9 cellular contexts compared by ENCODE assay signal in the genomic region with DNA sequence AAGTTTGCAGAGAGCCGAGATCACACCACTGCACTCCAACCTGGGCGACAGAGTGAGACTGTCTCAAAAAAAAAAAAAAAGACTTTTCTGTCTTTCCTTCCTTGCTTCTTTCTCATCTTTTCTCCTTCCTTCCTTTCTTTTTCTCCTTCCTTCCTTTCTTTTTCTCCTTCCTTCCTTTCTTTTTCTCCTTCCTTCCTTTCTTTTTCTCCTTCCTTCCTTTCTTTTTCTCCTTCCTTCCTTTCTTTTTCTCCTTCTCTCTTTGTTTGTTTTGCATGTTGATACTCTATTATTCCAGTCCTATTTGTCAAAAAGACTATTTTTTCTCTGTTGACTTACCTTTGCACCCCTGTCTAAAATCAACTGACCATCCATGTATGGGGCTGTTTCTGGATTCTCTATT. TPM values are rescaled to one million over a fixed set of nuclear protein-coding genes. Genes with fewer than 3 reads are reported as not detected.
DNase-seq lines count a peak whose midpoint lies in the region; ATAC-seq, FAIRE-seq and TF ChIP-seq lines count a peak whose summit lies in the region.
"Not testable (repeated sequence)": the region's sequence is repeated elsewhere in the genome, so short reads cannot be mapped to it uniquely, and the experiment has no call there.
"Had no signal": no experiment of that assay in that cellular context is flagged by ENCODE, and none has a peak within 500 bp of the region (broad histone marks: within the 10 kb centered on the region; RNA-seq: fewer than 3 reads in every experiment).

No MANE protein-coding gene starts in this region.

- CTCF ChIA-PET in HEK293 (lab: Yijun Ruan, JAX); K562 (lab: Yijun Ruan, JAX; ENCODE audit: low intra/inter-chr PET ratio): not testable (repeated sequence)

- not testable (repeated sequence) for DNase-seq in T-helper 17 cell; K562 (ENCODE audit: extremely low read depth in 1 of 4, low spot score in 3 of 4); chondrocyte (ENCODE audit: low spot score); nephron progenitor cell

- peak overlapping the region; percentile 59 for H3K4me3 Mint-ChIP-seq in T-helper 17 cell
- not testable (repeated sequence) for H3K4me3 Mint-ChIP-seq in chondrocyte (ENCODE audit: unreplicated experiment)
- peak overlapping the region; percentile 6 for H3K4me3 Mint-ChIP-seq in nephron progenitor cell

- not testable (repeated sequence) for FAIRE-seq in K562 (lab: Jason Lieb, UNC)

- not testable (repeated sequence) for H3K4me2 ChIP-seq in K562 (ENCODE audit: insufficient read depth, low read length)

- not testable (repeated sequence) for H3K9ac ChIP-seq in K562 (ENCODE audit: insufficient read depth in 1 of 2, low read depth in 2 of 2, low read length in 2 of 2)

- not testable (repeated sequence) for H4K20me1 ChIP-seq in K562 (replicated peaks; ENCODE audit: control insufficient read depth, insufficient read depth, low read length)

- intact Hi-C loops in K562 (cut with micrococcal nuclease): not testable (repeated sequence)

- not testable (repeated sequence) for H3K4me1 Mint-ChIP-seq in T-helper 17 cell
- peaks cover 62% of the 10 kb centered on the region for H3K4me1 Mint-ChIP-seq in chondrocyte (ENCODE audit: low read depth)
- H3K4me1 Mint-ChIP-seq in nephron progenitor cell: peaks cover 54% of the 10 kb centered on the region

- H3K4me1 ChIP-seq in HEK293 (ENCODE audit: control insufficient read depth, insufficient read depth, low read length); K562 (replicated peaks in 1 of 2; ENCODE audit: control insufficient read depth in 2 of 2, insufficient read depth in 2 of 2, low read length in 2 of 2): not testable (repeated sequence)

- not testable (repeated sequence) for H3K27ac Mint-ChIP-seq in T-helper 17 cell, nephron progenitor cell
- H3K27ac Mint-ChIP-seq in chondrocyte (ENCODE audit: unreplicated experiment): peak overlapping the region; percentile 37

- ATAC-seq in T-helper 17 cell, K562: not testable (repeated sequence)

- peaks cover 27% of the 10 kb centered on the region for H3K27me3 Mint-ChIP-seq in T-helper 17 cell
- H3K27me3 Mint-ChIP-seq in chondrocyte (ENCODE audit: low read depth); nephron progenitor cell (ENCODE audit: low read depth, poor library complexity): not testable (repeated sequence)

- not testable (repeated sequence) for H3K27ac ChIP-seq in HEK293 (ENCODE audit: extremely low read depth, low read depth, low read length); K562 (ENCODE audit: extremely low read depth, low read depth, low read length)
- H3K27ac ChIP-seq in VCaP: peak overlapping the region; percentile 94

- not testable (repeated sequence) for H3K79me2 ChIP-seq in K562 (ENCODE audit: control insufficient read depth, insufficient read depth, low read length)

- in situ Hi-C loops in K562 (cut with MboI): not testable (repeated sequence)

- TF ChIP-seq RAD21 in K562 (CRISPR knock-in tag; conservative IDR thresholded peaks at IDR 0.05 in 1 of 2, IDR thresholded peaks at IDR 0.05 in 1 of 2): not testable (repeated sequence)

- H3K27me3 ChIP-seq in K562 (ENCODE audit: control insufficient read depth in 2 of 2, insufficient read depth in 2 of 2, low read length in 2 of 2): peaks cover 52 to 84% of the 10 kb centered on the region in 2 experiments

- H3K9me3 ChIP-seq in HEK293 (ENCODE audit: control insufficient read depth, insufficient read depth, low read depth, low read length); T-helper 17 cell (ENCODE audit: control insufficient read depth, low read length, poor library complexity, severe bottlenecking); K562 (replicated peaks; ENCODE audit: control insufficient read depth, insufficient read depth, low read depth, low read length): not testable (repeated sequence)

- not testable (repeated sequence) for H2AFZ ChIP-seq in K562 (ENCODE audit: low read depth, low read length)

- not testable (repeated sequence) for H3K4me3 ChIP-seq in HEK293 (ENCODE audit: low read depth, low read length); K562

- POLR2A ChIA-PET in HEK293 (lab: Yijun Ruan, JAX); K562 (lab: Yijun Ruan, JAX): not testable (repeated sequence)

- not testable (repeated sequence) for TF ChIP-seq EP300 in K562 (IDR thresholded peaks at IDR 0.05; ENCODE audit: low read length)

- not testable (repeated sequence) for H3K36me3 ChIP-seq in HEK293 (ENCODE audit: control insufficient read depth in 2 of 2, insufficient read depth in 1 of 2, low read length in 2 of 2); K562 (ENCODE audit: control insufficient read depth, insufficient read depth, low read length)

- H3K36me3 Mint-ChIP-seq in T-helper 17 cell (ENCODE audit: low read depth); chondrocyte (ENCODE audit: low read depth); nephron progenitor cell (ENCODE audit: low read depth): not testable (repeated sequence)

- H3K9me1 ChIP-seq in K562 (ENCODE audit: control insufficient read depth, insufficient read depth, low read length): not testable (repeated sequence)

- WGBS in K562 (ENCODE audit: insufficient coverage, low coverage, missing lambda C conversion rate): 7% methylated on average over 2 of the region's 2 CpGs

- not testable (repeated sequence) for TF ChIP-seq CTCF in HEK293 (tag by site-specific recombination; IDR thresholded peaks at IDR 0.05); VCaP (conservative IDR thresholded peaks at IDR 0.05); K562 (IDR thresholded peaks at IDR 0.05 in 2 of 3, conservative IDR thresholded peaks at IDR 0.05 in 1 of 3; ENCODE audit: insufficient read depth in 2 of 3, low read depth in 1 of 3, low read length in 3 of 3); chondrocyte (IDR thresholded peaks at IDR 0.05); nephron progenitor cell (IDR thresholded peaks at IDR 0.05)

- H3K9me3 Mint-ChIP-seq in chondrocyte (ENCODE audit: low read depth); nephron progenitor cell: not testable (repeated sequence)

- not testable (repeated sequence) for TF ChIP-seq POLR2A in K562 (conservative IDR thresholded peaks at IDR 0.05)

- not testable (repeated sequence) for BruUV-seq in K562 (replicated peaks; lab: Mats Ljungman, UMichigan)

TF ChIP-seq in HEK293, 187 proteins besides CTCF, POLR2A, EP300 and RAD21:
- TF ChIP-seq ZNF366 (tag by site-specific recombination; conservative IDR thresholded peaks at IDR 0.05): peak; percentile 60

RNA-seq across cellular contexts. Expression of gene MYO7B, which starts 36.9 kb away (rescaled TPM):
- total RNA-seq in T-helper 17 cell (under 1 TPM; 0.23 to 0.75 TPM), K562 (2014; rRNA removed) (not detected in 2 replicates), K562 (2014; rRNA removed; fragmentation: Illumina TruSeq; extraction: Trizol) (not detected in 2 replicates), K562 (2015; rRNA removed; fragmentation: Illumina TruSeq; extraction: Trizol) (not detected in 2 replicates), K562 (2021) (not detected in 2 replicates), chondrocyte (0.02 to 0.31 TPM in 2 of 3 replicates, not detected in the other)
- not detected in 2 replicates for total RNA-seq in K562 (2011; cell fraction: chromatin; rRNA removed; ENCODE audit: low replicate concordance)
- total RNA-seq in K562 (2011; cell fraction: nucleolus; rRNA removed): 0.17 TPM in 1 of 2 replicates, not detected in the other
- not detected in 2 replicates for total RNA-seq in K562 (2011; cell fraction: nucleoplasm; rRNA removed)
- polyA plus RNA-seq in K562 (2011; rRNA removed) (0.08 TPM in 1 of 2 replicates, not detected in the other), K562 (2014; fragmentation: Illumina TruSeq; extraction: Trizol) (not detected in 2 replicates), K562 (2014; fragmentation: Nextera tagmentation; extraction: Ambion mirVana) (not detected), K562 (2014; rRNA removed) (not detected in 2 replicates)
- 0.03 TPM in 1 of 2 replicates, not detected in the other for polyA plus RNA-seq in K562 (2011; cell fraction: cytosol; rRNA removed)
- 0.03 and 0.24 TPM in 2 replicates for polyA plus RNA-seq in K562 (2011; cell fraction: nucleus; rRNA removed)
- 0.35 TPM in 1 of 2 replicates, not detected in the other for polyA plus RNA-seq in K562 (2012)
- polyA minus RNA-seq in K562 (2011; rRNA and poly(A)+ RNA removed): not detected in 2 replicates
- polyA minus RNA-seq in K562 (2011; cell fraction: cytosol; rRNA and poly(A)+ RNA removed): not detected in 2 replicates
- polyA minus RNA-seq in K562 (2011; cell fraction: nucleus; rRNA and poly(A)+ RNA removed): not detected in 2 replicates
- total RNA-seq: CD4-positive, alpha-beta memory T cell; CD4-positive, CD25-positive, alpha-beta regulatory T cell; CD8-positive, alpha-beta memory T cell had no signal
- polyA plus RNA-seq: CD4-positive, alpha-beta memory T cell; CD8-positive, alpha-beta memory T cell had no signal

RNA-seq across cellular contexts. Expression of gene IWS1, which starts 46.1 kb away (rescaled TPM):
- total RNA-seq in T-helper 17 cell (10 to 100 TPM; 26.4 TPM), K562 (2014; rRNA removed) (50.5 and 59.7 TPM in 2 replicates), K562 (2014; rRNA removed; fragmentation: Illumina TruSeq; extraction: Trizol) (65.1 and 72.5 TPM in 2 replicates), K562 (2015; rRNA removed; fragmentation: Illumina TruSeq; extraction: Trizol) (66.3 and 67.2 TPM in 2 replicates), K562 (2021) (37.2 and 39.8 TPM in 2 replicates), chondrocyte (32.4 to 41.8 TPM (median 37.4 TPM) in 3 replicates)
- total RNA-seq in K562 (2011; cell fraction: chromatin; rRNA removed; ENCODE audit: low replicate concordance): 32.2 and 105 TPM in 2 replicates
- total RNA-seq in K562 (2011; cell fraction: nucleolus; rRNA removed): 17.8 and 23.3 TPM in 2 replicates
- 30.4 and 33.7 TPM in 2 replicates for total RNA-seq in K562 (2011; cell fraction: nucleoplasm; rRNA removed)
- polyA plus RNA-seq in K562 (2011; rRNA removed) (36.6 and 46.6 TPM in 2 replicates), K562 (2014; fragmentation: Illumina TruSeq; extraction: Trizol) (49.4 and 61.2 TPM in 2 replicates), K562 (2014; fragmentation: Nextera tagmentation; extraction: Ambion mirVana) (10 to 100 TPM; 20.8 to 21.5 TPM), K562 (2014; rRNA removed) (42.9 and 43.1 TPM in 2 replicates)
- 9.6 and 14.8 TPM in 2 replicates for polyA plus RNA-seq in K562 (2011; cell fraction: cytosol; rRNA removed)
- polyA plus RNA-seq in K562 (2011; cell fraction: nucleus; rRNA removed): 22.9 and 23.2 TPM in 2 replicates
- 32.2 and 43.2 TPM in 2 replicates for polyA plus RNA-seq in K562 (2012)
- polyA minus RNA-seq in K562 (2011; rRNA and poly(A)+ RNA removed): 52.1 and 66.1 TPM in 2 replicates
- polyA minus RNA-seq in K562 (2011; cell fraction: cytosol; rRNA and poly(A)+ RNA removed): 28.2 and 28.6 TPM in 2 replicates
- polyA minus RNA-seq in K562 (2011; cell fraction: nucleus; rRNA and poly(A)+ RNA removed): 18.4 and 38.5 TPM in 2 replicates
